In genomic region chr3:100209948-100210776, GRCh38 we compare ENCODE assay signal across 8 cellular contexts. TPM values are rescaled to one million over a fixed set of nuclear protein-coding genes. Genes with fewer than 3 reads are reported as not detected.
DNase-seq lines count a peak whose midpoint lies in the region; ATAC-seq lines count a peak whose summit lies in the region.

No MANE protein-coding gene starts in this region.

- intact Hi-C loops in activated naive CD4-positive, alpha-beta T cell treated with anti-CD3 and anti-CD28 coated beads for 36 hours (cut with micrococcal nuclease) = loop anchor here (1.0 kb wide), 1 partner anchor 50 kb away; the partner anchor contains the start of gene TBC1D23

- no peaks in the 10 kb centered on the region for H3K36me3 ChIP-seq in muscle layer of colon (ENCODE audit: insufficient read depth, low read length)

- no peak overlapping the region for H3K27ac Mint-ChIP-seq in activated naive CD4-positive, alpha-beta T cell treated with anti-CD3 and anti-CD28 coated beads for 36 hours

- peak overlapping the region; percentile 20 for H3K4me3 Mint-ChIP-seq in activated naive CD4-positive, alpha-beta T cell treated with anti-CD3 and anti-CD28 coated beads for 36 hours

- CTCF ChIA-PET in activated naive CD4-positive, alpha-beta T cell treated with anti-CD3 and anti-CD28 coated beads for 36 hours (lab: Charles Lee) = no interaction called here

- H3K4me1 ChIP-seq in muscle layer of colon (ENCODE audit: insufficient read depth, low read length) = peaks cover 19% of the 10 kb centered on the region

- no peak overlapping the region for H3K9ac ChIP-seq in muscle layer of colon (ENCODE audit: low read length)

- no peaks in the 10 kb centered on the region for H3K27me3 ChIP-seq in muscle layer of colon (ENCODE audit: control insufficient read depth in 1 of 2, insufficient read depth in 2 of 2, low read length in 2 of 2)

- peak; percentile 95 for ATAC-seq in HG03135 (IDR thresholded peaks at IDR 0.05; ENCODE audit: unreplicated experiment)
- no peak for ATAC-seq in HG03097 (IDR thresholded peaks at IDR 0.05; ENCODE audit: low FRiP score, unreplicated experiment)

- peaks cover 15% of the 10 kb centered on the region for H3K4me1 Mint-ChIP-seq in activated naive CD4-positive, alpha-beta T cell treated with anti-CD3 and anti-CD28 coated beads for 36 hours (ENCODE audit: low read depth)

- peak overlapping the region in 1 of 2 donors; percentile 12 for H3K4me3 ChIP-seq in muscle layer of colon (ENCODE audit: low read depth in 1 of 2, low read length in 2 of 2)

- H3K27ac ChIP-seq in muscle layer of colon (ENCODE audit: low read depth, low read length) = peak overlapping the region; percentile 36

- no peak for DNase-seq in activated naive CD4-positive, alpha-beta T cell treated with anti-CD3 and anti-CD28 coated beads for 36 hours
- DNase-seq in activated naive CD4-positive, alpha-beta T cell treated with anti-CD3 and anti-CD28 coated beads, Interleukin-2, amount 50 U/mL, for 16 hours = no peak
- DNase-seq in amniotic epithelial cell (ENCODE audit: low read depth) (peak; percentile 24), islet precursor cell (no peak)
- DNase-seq in stimulated activated CD8-positive, alpha-beta memory T cell treated with anti-CD3 and anti-CD28 coated beads, Interleukin-4, amount 100 ng/mL, for 48 hours = no peak

- H3K27me3 Mint-ChIP-seq in activated naive CD4-positive, alpha-beta T cell treated with anti-CD3 and anti-CD28 coated beads for 36 hours (ENCODE audit: low read depth) = no peaks in the 10 kb centered on the region

- no peaks in the 10 kb centered on the region for H3K9me3 ChIP-seq in muscle layer of colon (ENCODE audit: low read length)

- no peaks in the 10 kb centered on the region for H3K36me3 Mint-ChIP-seq in activated naive CD4-positive, alpha-beta T cell treated with anti-CD3 and anti-CD28 coated beads for 36 hours (ENCODE audit: low read depth)

- no peaks in the 10 kb centered on the region for H3K9me3 Mint-ChIP-seq in activated naive CD4-positive, alpha-beta T cell treated with anti-CD3 and anti-CD28 coated beads for 36 hours

RNA-seq across cellular contexts. Expression of gene TBC1D23, which starts 50.6 kb away (rescaled TPM):
- 10 to 100 TPM; 14.1 to 15.8 TPM for total RNA-seq in activated naive CD4-positive, alpha-beta T cell treated with anti-CD3 and anti-CD28 coated beads for 36 hours
